ENCODE assay signal across 12 cellular contexts in the genomic region with DNA sequence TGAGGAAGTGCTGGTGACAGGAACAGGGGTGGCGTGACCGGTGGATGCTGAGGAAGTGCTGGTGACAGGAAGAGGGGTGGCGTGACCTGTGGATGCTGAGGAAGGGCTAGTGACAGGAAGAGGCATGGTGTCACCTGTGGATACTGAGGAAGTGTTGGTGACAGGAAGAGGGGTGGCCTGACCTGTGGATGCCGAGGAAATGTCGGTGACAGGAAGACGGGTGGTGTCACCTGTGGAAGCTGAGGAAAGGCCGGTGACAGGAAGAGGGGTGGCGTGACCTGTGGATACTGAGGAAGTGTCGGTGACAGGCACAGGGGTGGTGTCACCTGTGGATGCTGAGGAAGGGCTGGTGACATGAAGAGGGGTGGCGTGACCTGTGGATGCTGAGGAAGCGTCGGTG. TPM values are rescaled to one million over a fixed set of nuclear protein-coding genes. Genes with fewer than 3 reads are reported as not detected.
A peak's percentile ranks its signal among the peaks of the same experiment; 100 is the strongest.
DNase-seq lines count a peak whose midpoint lies in the region; ATAC-seq, FAIRE-seq and TF ChIP-seq lines count a peak whose summit lies in the region.
"Not testable (repeated sequence)": the region's sequence is repeated elsewhere in the genome, so short reads cannot be mapped to it uniquely, and the experiment has no call there.
"Had no signal": no experiment of that assay in that cellular context is flagged by ENCODE, and none has a peak within 500 bp of the region (broad histone marks: within the 10 kb centered on the region; RNA-seq: fewer than 3 reads in every experiment).

No MANE protein-coding gene starts in this region.

- peaks cover 21% of the 10 kb centered on the region for H3K36me3 Mint-ChIP-seq in CD8-positive, alpha-beta T cell
- not testable (repeated sequence) for H3K36me3 Mint-ChIP-seq in T-helper 17 cell (ENCODE audit: low read depth)
- H3K36me3 Mint-ChIP-seq in activated CD8-positive, alpha-beta T cell treated with anti-CD3 and anti-CD28 coated beads for 36 hours (ENCODE audit: low read depth), result peaks cover 42% of the 10 kb centered on the region
- peaks cover 68% of the 10 kb centered on the region for H3K36me3 Mint-ChIP-seq in activated T-helper 2 cell treated with anti-CD3 and anti-CD28 coated beads, Interferon-gamma antibody, Interleukin-2, Interleukin-4, amounts not matched to agents 10 μg/mL and 5 μg/mL and 100 μg/mL, durations not matched to agents 14 hours and 24 hours and 36 hours (ENCODE audit: low read depth)
- H3K36me3 Mint-ChIP-seq in activated naive CD8-positive, alpha-beta T cell treated with anti-CD3 and anti-CD28 coated beads, Interleukin-2, amount 10 ng/mL, durations not matched to agents 7 days and 5 days, result peaks cover 46% of the 10 kb centered on the region
- peaks cover 14% of the 10 kb centered on the region for H3K36me3 Mint-ChIP-seq in nephron progenitor cell (ENCODE audit: low read depth)

- H3K27me3 Mint-ChIP-seq in CD8-positive, alpha-beta T cell (ENCODE audit: low read depth); T-helper 17 cell; activated CD8-positive, alpha-beta T cell treated with anti-CD3 and anti-CD28 coated beads for 36 hours; activated T-helper 2 cell treated with anti-CD3 and anti-CD28 coated beads, Interferon-gamma antibody, Interleukin-2, Interleukin-4, amounts not matched to agents 10 μg/mL and 5 μg/mL and 100 μg/mL, durations not matched to agents 14 hours and 24 hours and 36 hours (ENCODE audit: low read depth); activated naive CD8-positive, alpha-beta T cell treated with anti-CD3 and anti-CD28 coated beads, Interleukin-2, amount 10 ng/mL, durations not matched to agents 7 days and 5 days: not testable (repeated sequence)
- H3K27me3 Mint-ChIP-seq in nephron progenitor cell (ENCODE audit: low read depth, poor library complexity), result peaks cover 24% of the 10 kb centered on the region

- not testable (repeated sequence) for H3K27me3 ChIP-seq in CD8-positive, alpha-beta T cell (ENCODE audit: insufficient read depth, low read length)

- not testable (repeated sequence) for TF ChIP-seq CTCF in CD8-positive, alpha-beta T cell (IDR thresholded peaks at IDR 0.05); activated CD8-positive, alpha-beta T cell treated with anti-CD3 and anti-CD28 coated beads for 36 hours (IDR thresholded peaks at IDR 0.05); kidney (IDR thresholded peaks at IDR 0.05; ENCODE audit: borderline replicate concordance, extremely low read depth, insufficient read depth); nephron progenitor cell (IDR thresholded peaks at IDR 0.05)

- intact Hi-C loops in CD8-positive, alpha-beta T cell (cut with DNase I, micrococcal nuclease); activated CD8-positive, alpha-beta T cell treated with anti-CD3 and anti-CD28 coated beads for 36 hours (cut with micrococcal nuclease); activated T-helper 2 cell treated with anti-CD3 and anti-CD28 coated beads, Interferon-gamma antibody, Interleukin-2, Interleukin-4, amounts not matched to agents 10 μg/mL and 5 μg/mL and 100 μg/mL, durations not matched to agents 14 hours and 24 hours and 36 hours (cut with micrococcal nuclease); kidney (cut with DNase I): not testable (repeated sequence)

- peak overlapping the region; percentile 18 for H3K4me3 Mint-ChIP-seq in CD8-positive, alpha-beta T cell
- peak overlapping the region; percentile 2 for H3K4me3 Mint-ChIP-seq in T-helper 17 cell
- H3K4me3 Mint-ChIP-seq in activated CD8-positive, alpha-beta T cell treated with anti-CD3 and anti-CD28 coated beads for 36 hours; activated T-helper 2 cell treated with anti-CD3 and anti-CD28 coated beads, Interferon-gamma antibody, Interleukin-2, Interleukin-4, amounts not matched to agents 10 μg/mL and 5 μg/mL and 100 μg/mL, durations not matched to agents 14 hours and 24 hours and 36 hours (ENCODE audit: low read depth); activated naive CD8-positive, alpha-beta T cell treated with anti-CD3 and anti-CD28 coated beads, Interleukin-2, amount 10 ng/mL, durations not matched to agents 7 days and 5 days; nephron progenitor cell: not testable (repeated sequence)

- H3K27ac ChIP-seq in CD8-positive, alpha-beta T cell (ENCODE audit: low read depth, low read length); kidney (ENCODE audit: low read depth in 2 of 2, low read length in 2 of 2): not testable (repeated sequence)

- not testable (repeated sequence) for FAIRE-seq in kidney (lab: Jason Lieb, UNC)
- peak; percentile 9 for FAIRE-seq in urothelium cell line (lab: Jason Lieb, UNC)

- peaks cover 18% of the 10 kb centered on the region for H3K4me1 ChIP-seq in CD8-positive, alpha-beta T cell (ENCODE audit: insufficient read depth, low read length)
- not testable (repeated sequence) for H3K4me1 ChIP-seq in kidney (ENCODE audit: control insufficient read depth in 1 of 2, insufficient read depth in 1 of 2, low read depth in 1 of 2, low read length in 2 of 2)

- H3K27ac Mint-ChIP-seq in CD8-positive, alpha-beta T cell, result peak overlapping the region; percentile 77
- H3K27ac Mint-ChIP-seq in T-helper 17 cell, result not testable (repeated sequence)
- peak overlapping the region; percentile 53 for H3K27ac Mint-ChIP-seq in activated CD8-positive, alpha-beta T cell treated with anti-CD3 and anti-CD28 coated beads for 36 hours
- H3K27ac Mint-ChIP-seq in activated T-helper 2 cell treated with anti-CD3 and anti-CD28 coated beads, Interferon-gamma antibody, Interleukin-2, Interleukin-4, amounts not matched to agents 10 μg/mL and 5 μg/mL and 100 μg/mL, durations not matched to agents 14 hours and 24 hours and 36 hours, result peak overlapping the region; percentile 29
- H3K27ac Mint-ChIP-seq in activated naive CD8-positive, alpha-beta T cell treated with anti-CD3 and anti-CD28 coated beads, Interleukin-2, amount 10 ng/mL, durations not matched to agents 7 days and 5 days, result peak overlapping the region; percentile 98
- peak overlapping the region; percentile 33 for H3K27ac Mint-ChIP-seq in nephron progenitor cell

- peaks cover 58% of the 10 kb centered on the region for H3K4me1 Mint-ChIP-seq in CD8-positive, alpha-beta T cell (ENCODE audit: low read depth)
- not testable (repeated sequence) for H3K4me1 Mint-ChIP-seq in T-helper 17 cell, nephron progenitor cell
- H3K4me1 Mint-ChIP-seq in activated CD8-positive, alpha-beta T cell treated with anti-CD3 and anti-CD28 coated beads for 36 hours (ENCODE audit: low read depth), result peaks cover 51% of the 10 kb centered on the region
- H3K4me1 Mint-ChIP-seq in activated T-helper 2 cell treated with anti-CD3 and anti-CD28 coated beads, Interferon-gamma antibody, Interleukin-2, Interleukin-4, amounts not matched to agents 10 μg/mL and 5 μg/mL and 100 μg/mL, durations not matched to agents 14 hours and 24 hours and 36 hours (ENCODE audit: low read depth), result peaks cover 62% of the 10 kb centered on the region
- H3K4me1 Mint-ChIP-seq in activated naive CD8-positive, alpha-beta T cell treated with anti-CD3 and anti-CD28 coated beads, Interleukin-2, amount 10 ng/mL, durations not matched to agents 7 days and 5 days, result peaks cover 45% of the 10 kb centered on the region

- CTCF ChIA-PET in CD8-positive, alpha-beta T cell (lab: Charles Lee); activated CD8-positive, alpha-beta T cell treated with anti-CD3 and anti-CD28 coated beads for 36 hours (lab: Charles Lee): not testable (repeated sequence)

- not testable (repeated sequence) for DNase-seq in CD8-positive, alpha-beta T cell; T-helper 17 cell; activated CD8-positive, alpha-beta T cell treated with anti-CD3 and anti-CD28 coated beads for 36 hours; activated T-helper 2 cell treated with anti-CD3 and anti-CD28 coated beads, Interferon-gamma antibody, Interleukin-2, Interleukin-4, amounts not matched to agents 10 μg/mL and 5 μg/mL and 100 μg/mL, durations not matched to agents 14 hours and 24 hours and 36 hours (ENCODE audit: low spot score); activated naive CD8-positive, alpha-beta T cell treated with anti-CD3 and anti-CD28 coated beads, Interleukin-2, amount 10 ng/mL, durations not matched to agents 7 days and 5 days; nephron progenitor cell; urothelium cell line (ENCODE audit: low spot score)
- DNase-seq in kidney, result peak; percentile 23

- H3K36me3 ChIP-seq in CD8-positive, alpha-beta T cell (ENCODE audit: insufficient read depth, low read length); kidney (ENCODE audit: control insufficient read depth in 1 of 2, insufficient read depth in 2 of 2, low read length in 2 of 2): not testable (repeated sequence)

- not testable (repeated sequence) for H3K4me3 ChIP-seq in CD8-positive, alpha-beta T cell (ENCODE audit: low read depth, low read length); kidney (ENCODE audit: low read length in 2 of 2)

- H3K9ac ChIP-seq in kidney (ENCODE audit: low read length in 2 of 2), result not testable (repeated sequence)

- not testable (repeated sequence) for ATAC-seq in CD8-positive, alpha-beta T cell; T-helper 17 cell; activated CD8-positive, alpha-beta T cell treated with anti-CD3 and anti-CD28 coated beads for 36 hours; activated naive CD8-positive, alpha-beta T cell treated with anti-CD3 and anti-CD28 coated beads, Interleukin-2, amount 10 ng/mL, durations not matched to agents 7 days and 5 days (ENCODE audit: low read depth)

- peaks cover 45% of the 10 kb centered on the region for H3K9me3 Mint-ChIP-seq in CD8-positive, alpha-beta T cell
- peaks cover 57% of the 10 kb centered on the region for H3K9me3 Mint-ChIP-seq in activated CD8-positive, alpha-beta T cell treated with anti-CD3 and anti-CD28 coated beads for 36 hours
- H3K9me3 Mint-ChIP-seq in activated T-helper 2 cell treated with anti-CD3 and anti-CD28 coated beads, Interferon-gamma antibody, Interleukin-2, Interleukin-4, amounts not matched to agents 10 μg/mL and 5 μg/mL and 100 μg/mL, durations not matched to agents 14 hours and 24 hours and 36 hours, result peaks cover 78% of the 10 kb centered on the region
- H3K9me3 Mint-ChIP-seq in activated naive CD8-positive, alpha-beta T cell treated with anti-CD3 and anti-CD28 coated beads, Interleukin-2, amount 10 ng/mL, durations not matched to agents 7 days and 5 days, result peaks cover 57% of the 10 kb centered on the region
- H3K9me3 Mint-ChIP-seq in nephron progenitor cell, result peaks cover 75% of the 10 kb centered on the region

- peaks cover 13% of the 10 kb centered on the region for H3K9me3 ChIP-seq in CD8-positive, alpha-beta T cell (ENCODE audit: low read length)
- not testable (repeated sequence) for H3K9me3 ChIP-seq in T-helper 17 cell (ENCODE audit: control insufficient read depth, low read length, poor library complexity, severe bottlenecking); kidney (ENCODE audit: control insufficient read depth in 1 of 2, low read length in 2 of 2)

- POLR2A ChIA-PET in CD8-positive, alpha-beta T cell (lab: Charles Lee); activated CD8-positive, alpha-beta T cell treated with anti-CD3 and anti-CD28 coated beads for 36 hours (lab: Charles Lee); activated naive CD8-positive, alpha-beta T cell treated with anti-CD3 and anti-CD28 coated beads, Interleukin-2, amount 10 ng/mL, durations not matched to agents 7 days and 5 days (lab: Charles Lee): not testable (repeated sequence)

RNA-seq across cellular contexts. Expression of a gene that starts 30.5 kb away (rescaled TPM):
- not detected for total RNA-seq in CD8-positive, alpha-beta T cell
- total RNA-seq in T-helper 17 cell (not detected), kidney (0.19 TPM)
- under 1 TPM; 0.20 to 0.31 TPM for total RNA-seq in activated CD8-positive, alpha-beta T cell treated with anti-CD3 and anti-CD28 coated beads for 36 hours
- total RNA-seq in activated T-helper 2 cell treated with anti-CD3 and anti-CD28 coated beads, Interferon-gamma antibody, Interleukin-2, Interleukin-4, amounts not matched to agents 10 μg/mL and 5 μg/mL and 100 μg/mL, durations not matched to agents 14 hours and 24 hours and 36 hours, result 1.3 and 1.4 TPM in 2 replicates
- total RNA-seq in activated naive CD8-positive, alpha-beta T cell treated with anti-CD3 and anti-CD28 coated beads, Interleukin-2, amount 10 ng/mL, durations not matched to agents 7 days and 5 days, result under 1 TPM in 1 of 2 experiments, not detected in 1; 0.06 TPM
- polyA plus RNA-seq in kidney (ENCODE audit: insufficient read depth, low read depth, low replicate concordance), result not detected
- total RNA-seq: Daoy, HFFc6, PC-3, RPMI7951 had no signal
